8 cellular contexts compared by ENCODE assay signal in genomic region chr17:20896153-20896649, GRCh38.
DNase-seq lines count a peak whose midpoint lies in the region; ATAC-seq and TF ChIP-seq lines count a peak whose summit lies in the region.

No MANE protein-coding gene starts in this region.

- no peaks in the 10 kb centered on the region for H3K9me3 Mint-ChIP-seq in GM23338
- H3K9me3 Mint-ChIP-seq in activated T-cell treated with anti-CD3 and anti-CD28 coated beads, Interleukin-2, amount 50 U/mL, for 24 hours, result no peaks in the 10 kb centered on the region

- H3K36me3 Mint-ChIP-seq in GM23338 (ENCODE audit: low read depth), result no peaks in the 10 kb centered on the region
- no peaks in the 10 kb centered on the region for H3K36me3 Mint-ChIP-seq in activated T-cell treated with anti-CD3 and anti-CD28 coated beads, Interleukin-2, amount 50 U/mL, for 24 hours (ENCODE audit: low read depth)

- H3K4me1 ChIP-seq in GM23338 (ENCODE audit: insufficient read depth) (peaks cover 19% of the 10 kb centered on the region), cardiac muscle cell (ENCODE audit: low read depth) (no peaks in the 10 kb centered on the region)

- peaks cover 21% of the 10 kb centered on the region; the same call in 2 of the 3 replicates for H3K4me1 Mint-ChIP-seq in GM23338
- no peaks in the 10 kb centered on the region for H3K4me1 Mint-ChIP-seq in activated T-cell treated with anti-CD3 and anti-CD28 coated beads, Interleukin-2, amount 50 U/mL, for 24 hours (ENCODE audit: low read depth)

- peaks cover 5% of the 10 kb centered on the region; the same call in 1 of the 2 replicates for H3K79me2 ChIP-seq in GM23338 (replicated peaks; ENCODE audit: insufficient read depth)

- no peaks in the 10 kb centered on the region for H3K9me3 ChIP-seq in cardiac muscle cell (ENCODE audit: low read depth)

- ATAC-seq in GM23338, result peak; percentile 17
- ATAC-seq in GM18909 (IDR thresholded peaks at IDR 0.05; ENCODE audit: poor library complexity, unreplicated experiment), result no peak
- ATAC-seq in GM21447 (IDR thresholded peaks at IDR 0.05; ENCODE audit: unreplicated experiment), result no peak

- no peaks in the 10 kb centered on the region for H3K36me3 ChIP-seq in GM23338 (ENCODE audit: insufficient read depth)
- peaks cover 4% of the 10 kb centered on the region for H3K36me3 ChIP-seq in cardiac muscle cell

- H4K20me1 ChIP-seq in GM23338 (replicated peaks; ENCODE audit: insufficient read depth), result no peaks in the 10 kb centered on the region

- no peak overlapping the region for H2AFZ ChIP-seq in GM23338

- no peaks in the 10 kb centered on the region for H3K27me3 Mint-ChIP-seq in GM23338 (ENCODE audit: insufficient read depth, low read depth, poor library complexity)
- peaks cover 17% of the 10 kb centered on the region for H3K27me3 Mint-ChIP-seq in activated T-cell treated with anti-CD3 and anti-CD28 coated beads, Interleukin-2, amount 50 U/mL, for 24 hours

- H3K9me2 ChIP-seq in GM23338 (ENCODE audit: insufficient read depth), result no peaks in the 10 kb centered on the region

- H3K4me3 Mint-ChIP-seq in GM23338, result no peak overlapping the region
- no peak overlapping the region for H3K4me3 Mint-ChIP-seq in activated T-cell treated with anti-CD3 and anti-CD28 coated beads, Interleukin-2, amount 50 U/mL, for 24 hours

- DNase-seq in GM23338 (ENCODE audit: low spot score), result peak; percentile 14
- peak; percentile 64 for DNase-seq in activated T-cell treated with anti-CD3 and anti-CD28 coated beads, Interleukin-2, amount 50 U/mL, for 24 hours
- peak in 1 of 2 donors; percentile 40 for DNase-seq in cardiac muscle cell (ENCODE audit: low read depth in 1 of 2, low spot score in 1 of 2)
- DNase-seq in stimulated activated CD4-positive, alpha-beta T cell treated with anti-CD3 and anti-CD28 coated beads, Interleukin-2, amount 100 ng/mL, for 4 hours (ENCODE audit: low read depth), result peak; percentile 19
- no peak for DNase-seq in A172 (ENCODE audit: low spot score)
- no peak for DNase-seq in hepatic stellate cell (ENCODE audit: low spot score)

- H3F3A ChIP-seq in GM23338 (replicated peaks; ENCODE audit: low read depth), result no peaks in the 10 kb centered on the region

- H3K4me3 ChIP-seq in GM23338 (no peak overlapping the region), cardiac muscle cell (no peak overlapping the region)

- H3K27me3 ChIP-seq in GM23338 (ENCODE audit: insufficient read depth) (no peaks in the 10 kb centered on the region), cardiac muscle cell (no peaks in the 10 kb centered on the region)

- peak in 1 of 2 experiments; percentile 39; a peak in 2 of 4 replicates for TF ChIP-seq CTCF in GM23338 (conservative IDR thresholded peaks at IDR 0.05; ENCODE audit: low read depth in 2 of 2)
- TF ChIP-seq CTCF in cardiac muscle cell (IDR thresholded peaks at IDR 0.05; ENCODE audit: low read depth, low read length), result peak; percentile 8

- no peak overlapping the region for H3K27ac Mint-ChIP-seq in GM23338
- H3K27ac Mint-ChIP-seq in activated T-cell treated with anti-CD3 and anti-CD28 coated beads, Interleukin-2, amount 50 U/mL, for 24 hours, result no peak overlapping the region

- no peak overlapping the region for H3K4me2 ChIP-seq in GM23338

- H3K27ac ChIP-seq in GM23338 (ENCODE audit: low read depth) (no peak overlapping the region), cardiac muscle cell (no peak overlapping the region)

TF ChIP-seq in GM23338, 12 proteins besides CTCF, POLR2A, EP300 and RAD21:
- TF ChIP-seq ETS1 (IDR thresholded peaks at IDR 0.05), result no peak
- no peak for TF ChIP-seq ZNF462 (CRISPR knock-in tag; IDR thresholded peaks at IDR 0.05)
- no peak for TF ChIP-seq EZH2 (IDR thresholded peaks at IDR 0.05; ENCODE audit: low read depth, unreplicated experiment)
- TF ChIP-seq NANOG (IDR thresholded peaks at IDR 0.05; ENCODE audit: borderline replicate concordance), result no peak
- no peak for TF ChIP-seq ZNF331 (CRISPR knock-in tag; IDR thresholded peaks at IDR 0.05; ENCODE audit: low read depth)
TF ChIP-seq in GM23338: peak in this region for 0.

Comparison
In these comparisons a context has a peak if more than half of its experiments do, and no peak if none do; other contexts are left out.
1. DNase-seq: peak in GM23338 (single experiment), activated T-cell treated with anti-CD3 and anti-CD28 coated beads, Interleukin-2, amount 50 U/mL, for 24 hours (single experiment) and stimulated activated CD4-positive, alpha-beta T cell treated with anti-CD3 and anti-CD28 coated beads, Interleukin-2, amount 100 ng/mL, for 4 hours (single experiment); none in A172 (single experiment) and hepatic stellate cell (single experiment).